ENCODE assay signal across 19 cellular contexts in the genomic region with DNA sequence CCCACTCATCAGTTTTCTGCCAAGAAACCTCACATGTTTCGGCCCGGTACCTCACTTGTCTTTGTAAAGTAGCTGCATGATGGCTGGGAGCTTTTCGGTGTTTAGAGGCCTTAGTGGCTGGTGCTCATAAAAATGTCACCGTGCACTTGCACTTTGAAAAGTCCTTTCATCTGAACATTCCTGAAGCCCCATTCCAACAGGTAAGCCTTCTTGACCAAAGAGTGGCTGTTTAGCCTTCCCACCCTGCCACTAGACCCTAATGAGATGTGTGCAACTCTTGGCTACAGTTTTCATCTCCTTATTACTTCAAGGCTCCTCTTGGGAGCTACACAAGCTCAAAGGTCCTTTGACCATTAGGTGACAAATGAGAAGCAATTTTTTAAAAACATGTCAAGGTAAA.
"Had no signal": no experiment of that assay in that cellular context is flagged by ENCODE, and none has a peak within 500 bp of the region (broad histone marks: within the 10 kb centered on the region; RNA-seq: fewer than 3 reads in every experiment).

No MANE protein-coding gene starts in this region.

- H3K4me3 Mint-ChIP-seq: endodermal cell; natural killer cell; neural progenitor cell; stimulated activated effector memory CD8-positive, alpha-beta T cell treated with anti-CD3 and anti-CD28 coated beads, Interleukin-12 subunit alpha, Interleukin-12 subunit beta, amount 100 ng/mL, for 72 hours had no signal

- H3K4me1 ChIP-seq: neural progenitor cell had no signal

- H3K9ac ChIP-seq: neural progenitor cell had no signal

- DNase-seq: effector CD4-positive, alpha-beta T cell; endodermal cell; foreskin melanocyte; head of caudate nucleus; hippocampal formation; kidney glomerular epithelial cell; mammary epithelial cell; mucosa of descending colon; natural killer cell; nucleus accumbens; ovary; right cardiac atrium; stimulated activated CD4-positive, alpha-beta T cell treated with anti-CD3 and anti-CD28 coated beads, Interleukin-4, amount 100 ng/mL, for 1 hour; stimulated activated CD8-positive, alpha-beta memory T cell treated with anti-CD3 and anti-CD28 coated beads, Interleukin-4, amount 100 ng/mL, for 48 hours; stimulated activated naive CD8-positive, alpha-beta T cell treated with anti-CD3 and anti-CD28 coated beads, Interleukin-15, Interleukin-2, amounts not matched to agents 100 U/mL and 50 U/mL, for 24 hours had no signal

- H3K4me2 ChIP-seq: neural progenitor cell had no signal

- H3K36me3 Mint-ChIP-seq: natural killer cell; stimulated activated effector memory CD8-positive, alpha-beta T cell treated with anti-CD3 and anti-CD28 coated beads, Interleukin-12 subunit alpha, Interleukin-12 subunit beta, amount 100 ng/mL, for 72 hours had no signal

- ATAC-seq: mucosa of descending colon; natural killer cell; right cardiac atrium; stimulated activated effector memory CD8-positive, alpha-beta T cell treated with anti-CD3 and anti-CD28 coated beads, Interleukin-12 subunit alpha, Interleukin-12 subunit beta, amount 100 ng/mL, for 72 hours; stimulated activated naive CD8-positive, alpha-beta T cell treated with anti-CD3 and anti-CD28 coated beads, Interleukin-15, Interleukin-2, amounts not matched to agents 100 U/mL and 50 U/mL, for 24 hours had no signal

- H3K27me3 ChIP-seq: neural progenitor cell, ovary had no signal

- H3K4me1 Mint-ChIP-seq: stimulated activated effector memory CD8-positive, alpha-beta T cell treated with anti-CD3 and anti-CD28 coated beads, Interleukin-12 subunit alpha, Interleukin-12 subunit beta, amount 100 ng/mL, for 72 hours had no signal

- H3K4me3 ChIP-seq: coronary artery, mucosa of descending colon, neural progenitor cell, ovary, tibial nerve had no signal

- H2AFZ ChIP-seq: neural progenitor cell had no signal

- H3K27ac ChIP-seq: coronary artery, neural progenitor cell, ovary, tibial nerve had no signal

- H3K9me3 Mint-ChIP-seq: natural killer cell; neural progenitor cell; stimulated activated effector memory CD8-positive, alpha-beta T cell treated with anti-CD3 and anti-CD28 coated beads, Interleukin-12 subunit alpha, Interleukin-12 subunit beta, amount 100 ng/mL, for 72 hours had no signal

- H3K36me3 ChIP-seq: neural progenitor cell, ovary, tibial nerve had no signal

- H3K27ac Mint-ChIP-seq: endodermal cell; natural killer cell; neural progenitor cell; stimulated activated effector memory CD8-positive, alpha-beta T cell treated with anti-CD3 and anti-CD28 coated beads, Interleukin-12 subunit alpha, Interleukin-12 subunit beta, amount 100 ng/mL, for 72 hours had no signal

- H3K9me3 ChIP-seq: mucosa of descending colon, ovary, tibial nerve had no signal
